ENCODE assay signal across 1 cellular context in genomic region chr17:42013740-42014139, GRCh38.
TF ChIP-seq lines count a peak whose summit lies in the region.

No MANE protein-coding gene starts in this region.

TF ChIP-seq in K562, 482 proteins besides CTCF, POLR2A, EP300 and RAD21:
- TF ChIP-seq, protein P1, sequence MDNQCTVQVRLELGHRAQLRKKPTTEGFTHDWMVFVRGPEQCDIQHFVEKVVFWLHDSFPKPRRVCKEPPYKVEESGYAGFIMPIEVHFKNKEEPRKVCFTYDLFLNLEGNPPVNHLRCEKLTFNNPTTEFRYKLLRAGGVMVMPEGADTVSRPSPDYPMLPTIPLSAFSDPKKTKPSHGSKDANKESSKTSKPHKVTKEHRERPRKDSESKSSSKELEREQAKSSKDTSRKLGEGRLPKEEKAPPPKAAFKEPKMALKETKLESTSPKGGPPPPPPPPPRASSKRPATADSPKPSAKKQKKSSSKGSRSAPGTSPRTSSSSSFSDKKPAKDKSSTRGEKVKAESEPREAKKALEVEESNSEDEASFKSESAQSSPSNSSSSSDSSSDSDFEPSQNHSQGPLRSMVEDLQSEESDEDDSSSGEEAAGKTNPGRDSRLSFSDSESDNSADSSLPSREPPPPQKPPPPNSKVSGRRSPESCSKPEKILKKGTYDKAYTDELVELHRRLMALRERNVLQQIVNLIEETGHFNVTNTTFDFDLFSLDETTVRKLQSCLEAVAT (IDR thresholded peaks at IDR 0.05): peak in 1 of 2 experiments; percentile 81; a peak in 2 of 4 replicates
